12 cellular contexts compared by ENCODE assay signal in the genomic region with DNA sequence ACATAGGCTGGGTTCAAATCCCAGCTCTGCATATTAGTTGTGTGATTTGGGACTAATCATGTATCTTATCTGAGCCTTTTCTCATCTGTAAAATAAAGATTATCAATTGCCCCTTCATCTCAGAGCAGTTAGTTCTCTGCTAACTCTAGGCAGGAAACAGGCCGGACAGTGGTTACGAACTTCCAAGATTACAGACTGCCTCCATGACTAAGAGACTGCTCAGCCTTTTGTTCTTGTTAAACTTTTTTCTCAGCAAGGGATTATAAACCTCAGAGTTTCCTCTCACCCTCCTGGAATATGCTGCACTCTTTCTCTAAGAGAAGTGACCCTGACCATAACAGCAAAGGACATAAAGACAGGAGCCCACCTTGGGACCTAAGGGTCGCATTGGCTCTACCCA. TPM values are rescaled to one million over a fixed set of nuclear protein-coding genes. Genes with fewer than 3 reads are reported as not detected.
DNase-seq lines count a peak whose midpoint lies in the region; ATAC-seq, FAIRE-seq and TF ChIP-seq lines count a peak whose summit lies in the region.
"Had no signal": no experiment of that assay in that cellular context is flagged by ENCODE, and none has a peak within 500 bp of the region (broad histone marks: within the 10 kb centered on the region; RNA-seq: fewer than 3 reads in every experiment).

No MANE protein-coding gene starts in this region.

- H3K9ac ChIP-seq in astrocyte (ENCODE audit: low read length): peak overlapping the region; percentile 66

- H3K36me3 Mint-ChIP-seq in astrocyte (ENCODE audit: low read depth, unreplicated experiment) (peaks cover 4% of the 10 kb centered on the region), T-cell (peaks cover 15% of the 10 kb centered on the region)
- H3K36me3 Mint-ChIP-seq in activated CD8-positive, alpha-beta T cell treated with anti-CD3 and anti-CD28 coated beads for 36 hours (ENCODE audit: low read depth): peaks cover 8% of the 10 kb centered on the region

- H3K4me1 Mint-ChIP-seq in astrocyte (ENCODE audit: low read depth, unreplicated experiment) (peaks cover 25% of the 10 kb centered on the region), T-cell (peaks cover 0 to 4% (median 0%) of the 10 kb centered on the region in 3 donors)
- H3K4me1 Mint-ChIP-seq in activated CD8-positive, alpha-beta T cell treated with anti-CD3 and anti-CD28 coated beads for 36 hours (ENCODE audit: low read depth): peaks cover 19% of the 10 kb centered on the region

- no peak overlapping the region for H3K4me3 ChIP-seq in AG04449 (ENCODE audit: low read depth, low read length)
- peak overlapping the region; percentile 19 for H3K4me3 ChIP-seq in astrocyte (ENCODE audit: insufficient read depth, low read depth, low read length)
- no peak overlapping the region for H3K4me3 ChIP-seq in dorsolateral prefrontal cortex
- H3K4me3 ChIP-seq: ovary had no signal

- H4K20me1 ChIP-seq in astrocyte (ENCODE audit: insufficient read depth, low read length): peaks cover 16% of the 10 kb centered on the region

- H3K4me3 Mint-ChIP-seq in astrocyte (ENCODE audit: unreplicated experiment): peak overlapping the region; percentile 40
- no peak overlapping the region for H3K4me3 Mint-ChIP-seq in activated CD8-positive, alpha-beta T cell treated with anti-CD3 and anti-CD28 coated beads for 36 hours
- no peak overlapping the region for H3K4me3 Mint-ChIP-seq in T-cell
- H3K4me3 Mint-ChIP-seq: stimulated activated naive B cell treated with anti-CD40 and anti-IgM and Interleukin-4, amounts not matched to agents 10 μg/mL and 1 μg/mL and 100 μg/mL, for 72 hours had no signal

- no peaks in the 10 kb centered on the region for H3K27me3 Mint-ChIP-seq in astrocyte (ENCODE audit: low read depth, unreplicated experiment)
- H3K27me3 Mint-ChIP-seq in activated CD8-positive, alpha-beta T cell treated with anti-CD3 and anti-CD28 coated beads for 36 hours: no peaks in the 10 kb centered on the region
- no peaks in the 10 kb centered on the region for H3K27me3 Mint-ChIP-seq in T-cell
- H3K27me3 Mint-ChIP-seq: stimulated activated naive B cell treated with anti-CD40 and anti-IgM and Interleukin-4, amounts not matched to agents 10 μg/mL and 1 μg/mL and 100 μg/mL, for 72 hours had no signal

- intact Hi-C loops in activated CD8-positive, alpha-beta T cell treated with anti-CD3 and anti-CD28 coated beads for 36 hours (cut with micrococcal nuclease): no loop called here
- intact Hi-C loops in dorsolateral prefrontal cortex (cut with DNase I): no loop called here

- TF ChIP-seq CTCF in AG04449 (IDR thresholded peaks at IDR 0.05; ENCODE audit: insufficient read depth, low read length, missing control alignments): no peak
- no peak for TF ChIP-seq CTCF in astrocyte (IDR thresholded peaks at IDR 0.05; ENCODE audit: insufficient read depth, low read depth, low read length)
- no peak for TF ChIP-seq CTCF in activated CD8-positive, alpha-beta T cell treated with anti-CD3 and anti-CD28 coated beads for 36 hours (IDR thresholded peaks at IDR 0.05)
- TF ChIP-seq CTCF in dorsolateral prefrontal cortex (IDR thresholded peaks at IDR 0.05 in 54 of 56, conservative IDR thresholded peaks at IDR 0.05 in 2 of 56; ENCODE audit: low read depth in 1 of 56, partially characterized antibody in 56 of 56): no peak

- CTCF ChIA-PET in AG04449 (lab: Yijun Ruan, JAX) (interaction anchor here (0.8 to 26.8 kb wide), 7 partner anchors 11 to 270 kb away, joined by 3 to 942 read pairs (median 5); partner anchors contain the start of genes ELOVL3, GBF1 and PITX3), T-cell (lab: Charles Lee) (interaction anchor here in 1 of 2 donors (1.7 kb wide), 1 partner anchor 9 kb away, joined by 4 read pairs; no protein-coding TSS in a partner anchor)
- CTCF ChIA-PET in activated CD8-positive, alpha-beta T cell treated with anti-CD3 and anti-CD28 coated beads for 36 hours (lab: Charles Lee): interaction anchor here (5.1 to 26.1 kb wide), 2 partner anchors 9 to 111 kb away, joined by 59 to 886 read pairs; partner anchors contain the start of genes ELOVL3 and PITX3

- H3K27ac Mint-ChIP-seq in astrocyte (ENCODE audit: unreplicated experiment): peak overlapping the region; percentile 96
- H3K27ac Mint-ChIP-seq in activated CD8-positive, alpha-beta T cell treated with anti-CD3 and anti-CD28 coated beads for 36 hours: no peak overlapping the region
- peak overlapping the region in 1 of 2 donors; percentile 34 for H3K27ac Mint-ChIP-seq in T-cell
- H3K27ac Mint-ChIP-seq: stimulated activated naive B cell treated with anti-CD40 and anti-IgM and Interleukin-4, amounts not matched to agents 10 μg/mL and 1 μg/mL and 100 μg/mL, for 72 hours had no signal

- H3K79me2 ChIP-seq in astrocyte (ENCODE audit: insufficient read depth, low read length): peaks cover 21% of the 10 kb centered on the region

- no peak for ATAC-seq in activated CD8-positive, alpha-beta T cell treated with anti-CD3 and anti-CD28 coated beads for 36 hours
- ATAC-seq in T-cell (replicated peaks in 1 of 4): no peak
- ATAC-seq: stimulated activated naive B cell treated with anti-CD40 and anti-IgM and Interleukin-4, amounts not matched to agents 10 μg/mL and 1 μg/mL and 100 μg/mL, for 72 hours had no signal

- peak overlapping the region; percentile 75 for H3K4me2 ChIP-seq in astrocyte (ENCODE audit: low read length)

- DNase-seq in AG04449 (ENCODE audit: low read depth, low spot score) (peak; percentile 52), HPDE6-E6E7 (ENCODE audit: extremely low spot score) (peak; percentile 63), astrocyte (ENCODE audit: low read depth) (peak; percentile 90), hepatic stellate cell (ENCODE audit: low spot score) (peak; percentile 52), NCI-H1436 treated with DMSO at 0.1 percent for 48 hours (lab: John Stamatoyannopoulos, UW) (no peak), T-cell (no peak), dorsolateral prefrontal cortex (no peak)
- no peak for DNase-seq in activated CD8-positive, alpha-beta T cell treated with anti-CD3 and anti-CD28 coated beads for 36 hours
- DNase-seq: activated CD4-positive, alpha-beta T cell treated with anti-CD3 and anti-CD28 coated beads for 1 hour; ovary; stimulated activated CD4-positive, alpha-beta T cell treated with anti-CD3 and anti-CD28 coated beads, Interleukin-1b, Interleukin-23, amount 100 ng/mL, for 48 hours; stimulated activated naive B cell treated with anti-CD40 and anti-IgM and Interleukin-4, amounts not matched to agents 10 μg/mL and 1 μg/mL and 100 μg/mL, for 72 hours had no signal

- no peaks in the 10 kb centered on the region for H3K9me3 ChIP-seq in astrocyte (ENCODE audit: insufficient read depth, low read depth, low read length)
- H3K9me3 ChIP-seq: ovary had no signal

- POLR2A ChIA-PET in AG04449 (lab: Yijun Ruan, JAX) (interaction anchor here (2.2 kb wide), 1 partner anchor 97 kb away, joined by 8 read pairs; the partner anchor contains the start of gene GBF1), T-cell (lab: Charles Lee) (no interaction called here)
- POLR2A ChIA-PET in activated CD8-positive, alpha-beta T cell treated with anti-CD3 and anti-CD28 coated beads for 36 hours (lab: Charles Lee): interaction anchor here (0.6 to 1.4 kb wide), 3 partner anchors 90 to 164 kb away, joined by 3 to 4 read pairs (median 4); no protein-coding TSS in a partner anchor

- H3K9me3 Mint-ChIP-seq in astrocyte (ENCODE audit: unreplicated experiment) (no peaks in the 10 kb centered on the region), T-cell (no peaks in the 10 kb centered on the region)
- H3K9me3 Mint-ChIP-seq in activated CD8-positive, alpha-beta T cell treated with anti-CD3 and anti-CD28 coated beads for 36 hours: no peaks in the 10 kb centered on the region
- H3K9me3 Mint-ChIP-seq: stimulated activated naive B cell treated with anti-CD40 and anti-IgM and Interleukin-4, amounts not matched to agents 10 μg/mL and 1 μg/mL and 100 μg/mL, for 72 hours had no signal

- H3K36me3 ChIP-seq in astrocyte (ENCODE audit: insufficient read depth, low read length): peaks cover 6% of the 10 kb centered on the region
- H3K36me3 ChIP-seq: ovary had no signal

- no peaks in the 10 kb centered on the region for H3K27me3 ChIP-seq in astrocyte (ENCODE audit: insufficient read depth, low read length)
- H3K27me3 ChIP-seq in dorsolateral prefrontal cortex: no peaks in the 10 kb centered on the region
- H3K27me3 ChIP-seq: ovary had no signal

- FAIRE-seq in astrocyte (lab: Jason Lieb, UNC): peak; percentile 81

- no peak overlapping the region for H2AFZ ChIP-seq in astrocyte (ENCODE audit: low read depth, low read length)

- H3K4me1 ChIP-seq in astrocyte (ENCODE audit: insufficient read depth, low read length): peaks cover 27% of the 10 kb centered on the region

- H3K27ac ChIP-seq in astrocyte (ENCODE audit: low read depth, low read length) (peak overlapping the region; percentile 84), dorsolateral prefrontal cortex (no peak overlapping the region)
- H3K27ac ChIP-seq: ovary had no signal

RNA-seq across cellular contexts. Expression of gene NFKB2, which starts 52.5 kb away (rescaled TPM):
- total RNA-seq in astrocyte (35.7 and 39.9 TPM in 2 replicates), T-cell (100 to 1,000 TPM in 4 of 5 donors, 10 to 100 TPM in 1; 94.1 to 229 (median 124) TPM), dorsolateral prefrontal cortex (10 to 100 TPM in 45 of 120 experiments, 1 to 10 TPM in 75; 3.3 to 26.3 (median 8.5) TPM)
- 100 to 1,000 TPM; 251 to 253 TPM for total RNA-seq in activated CD8-positive, alpha-beta T cell treated with anti-CD3 and anti-CD28 coated beads for 36 hours

Comparison
In these comparisons a context has a peak if more than half of its experiments do, and no peak if none do; other contexts are left out.
1. DNase-seq: peak in AG04449 (single experiment), HPDE6-E6E7 (single experiment), astrocyte (single experiment) and hepatic stellate cell (single experiment); none in NCI-H1436 treated with DMSO at 0.1 percent for 48 hours (single experiment), activated CD8-positive, alpha-beta T cell treated with anti-CD3 and anti-CD28 coated beads for 36 hours (single experiment), T-cell (0 of 34) and dorsolateral prefrontal cortex (0 of 10).
2. POLR2A ChIA-PET loops: an anchor here in AG04449 (2.2 kb wide) and activated CD8-positive, alpha-beta T cell treated with anti-CD3 and anti-CD28 coated beads for 36 hours (0.6 to 1.4 kb wide); none called in T-cell.